In genomic region chr6:135250751-135251356, GRCh38 we compare ENCODE assay signal across 13 cellular contexts.
A peak's percentile ranks its signal among the peaks of the same experiment; 100 is the strongest.
DNase-seq lines count a peak whose midpoint lies in the region; ATAC-seq and TF ChIP-seq lines count a peak whose summit lies in the region.
"Had no signal": no experiment of that assay in that cellular context is flagged by ENCODE, and none has a peak within 500 bp of the region (broad histone marks: within the 10 kb centered on the region; RNA-seq: fewer than 3 reads in every experiment).

No MANE protein-coding gene starts in this region.

- no peaks in the 10 kb centered on the region for H3K36me3 Mint-ChIP-seq in CD14-positive monocyte
- H3K36me3 Mint-ChIP-seq: naive B cell had no signal

- no peaks in the 10 kb centered on the region for H3K27me3 ChIP-seq in HUES6 (ENCODE audit: control insufficient read depth, insufficient read depth, low read length)
- H3K27me3 ChIP-seq: breast epithelium, gastrocnemius medialis, testis had no signal

- H3K4me1 Mint-ChIP-seq in CD14-positive monocyte, result peaks cover 35% of the 10 kb centered on the region

- peaks cover 0 to 4% (median 2%) of the 10 kb centered on the region in 7 donors for H3K9me3 Mint-ChIP-seq in CD14-positive monocyte
- H3K9me3 Mint-ChIP-seq: activated naive CD4-positive, alpha-beta T cell treated with anti-CD3 and anti-CD28 coated beads for 36 hours had no signal

- intact Hi-C loops in CD14-positive monocyte (cut with micrococcal nuclease), result no loop called here

- H3K27me3 Mint-ChIP-seq in CD14-positive monocyte (ENCODE audit: low read depth in 3 of 3), result no peaks in the 10 kb centered on the region
- H3K27me3 Mint-ChIP-seq: naive B cell had no signal

- H3K4me3 ChIP-seq in HUES6 (ENCODE audit: low read depth, low read length), result peak overlapping the region; percentile 11
- H3K4me3 ChIP-seq: breast epithelium, gastrocnemius medialis, testis had no signal

- no peak for ATAC-seq in GM19351 (IDR thresholded peaks at IDR 0.05; ENCODE audit: unreplicated experiment)
- no peak for ATAC-seq in HG03039 (IDR thresholded peaks at IDR 0.05; ENCODE audit: unreplicated experiment)
- ATAC-seq: gastrocnemius medialis had no signal

- DNase-seq in COLO668 (lab: John Stamatoyannopoulos, UW; ENCODE audit: unreplicated experiment) (peak; percentile 67), SW480 (ENCODE audit: low spot score) (peak; percentile 65), islet precursor cell (peak; percentile 70), CD14-positive monocyte (ENCODE audit: low spot score) (no peak), kidney glomerular epithelial cell (lab: John Stamatoyannopoulos, UW) (no peak)
- DNase-seq: activated naive CD4-positive, alpha-beta T cell treated with anti-CD3 and anti-CD28 coated beads for 36 hours; gastrocnemius medialis; testis had no signal

- H3K27ac Mint-ChIP-seq in CD14-positive monocyte, result peak overlapping the region in 2 of 7 donors; percentile 33 to 60
- H3K27ac Mint-ChIP-seq: activated naive CD4-positive, alpha-beta T cell treated with anti-CD3 and anti-CD28 coated beads for 36 hours had no signal

- no peaks in the 10 kb centered on the region for H3K9me3 ChIP-seq in HUES6 (ENCODE audit: control insufficient read depth, insufficient read depth, low read depth, low read length)
- H3K9me3 ChIP-seq: breast epithelium, gastrocnemius medialis, testis had no signal

- H3K4me1 ChIP-seq in HUES6 (ENCODE audit: control insufficient read depth, insufficient read depth, low read length), result peaks cover 37% of the 10 kb centered on the region
- H3K4me1 ChIP-seq: breast epithelium, gastrocnemius medialis, testis had no signal

- no peak overlapping the region for H3K4me3 Mint-ChIP-seq in CD14-positive monocyte
- H3K4me3 Mint-ChIP-seq: activated naive CD4-positive, alpha-beta T cell treated with anti-CD3 and anti-CD28 coated beads for 36 hours had no signal

- TF ChIP-seq CTCF in CD14-positive monocyte (IDR thresholded peaks at IDR 0.05), result no peak

- H3K27ac ChIP-seq in HUES6 (ENCODE audit: low read depth, low read length), result peak overlapping the region; percentile 45
- H3K27ac ChIP-seq: gastrocnemius medialis, testis had no signal

- no peaks in the 10 kb centered on the region for H3K36me3 ChIP-seq in HUES6 (ENCODE audit: control insufficient read depth, insufficient read depth, low read length)
- H3K36me3 ChIP-seq: breast epithelium, gastrocnemius medialis had no signal

- H3K9ac ChIP-seq in HUES6 (ENCODE audit: low read length), result peak overlapping the region; percentile 2

Comparison
In these comparisons a context has a peak if more than half of its experiments do, and no peak if none do; other contexts are left out.
1. DNase-seq: peak in COLO668 (single experiment), SW480 (single experiment) and islet precursor cell (single experiment); none in CD14-positive monocyte (single experiment) and kidney glomerular epithelial cell (single experiment).